23 cellular contexts compared by ENCODE assay signal in the genomic region with DNA sequence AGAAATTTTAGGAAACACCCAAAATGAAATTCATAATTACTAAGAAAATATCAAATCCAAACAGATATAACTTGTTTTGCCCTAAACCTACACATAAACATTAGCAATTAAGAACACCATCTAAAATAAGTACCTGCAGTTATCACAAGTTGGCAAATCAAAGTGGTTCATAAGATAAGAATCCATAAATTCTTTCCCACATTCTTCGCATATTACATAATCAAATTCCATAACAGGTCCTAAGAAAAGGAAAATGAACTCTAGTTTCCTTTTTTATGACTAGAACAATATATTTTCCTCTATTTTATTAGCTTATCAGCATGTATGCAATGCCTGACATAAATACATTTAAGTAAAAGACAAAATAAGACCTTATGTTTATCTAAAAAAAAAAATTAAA. TPM values are rescaled to one million over a fixed set of nuclear protein-coding genes. Genes with fewer than 3 reads are reported as not detected.
DNase-seq lines count a peak whose midpoint lies in the region; ATAC-seq and FAIRE-seq lines count a peak whose summit lies in the region.
"Had no signal": no experiment of that assay in that cellular context is flagged by ENCODE, and none has a peak within 500 bp of the region (broad histone marks: within the 10 kb centered on the region; RNA-seq: fewer than 3 reads in every experiment).

No MANE protein-coding gene starts in this region.

- peaks cover 6% of the 10 kb centered on the region for H3K36me3 ChIP-seq in ACC112 (ENCODE audit: insufficient read depth, low read length)

- H3K27me3 ChIP-seq in ACC112 (ENCODE audit: insufficient read depth, low read length), result no peaks in the 10 kb centered on the region
- H3K27me3 ChIP-seq: BLaER1 treated with 17β-estradiol and CSF1 and Interleukin-3, amounts not matched to agents 10 nM and 100 nM; gastrocnemius medialis; stomach had no signal

- ATAC-seq in sciatic nerve (no peak), GM18870 (IDR thresholded peaks at IDR 0.05; ENCODE audit: unreplicated experiment) (no peak)
- ATAC-seq: activated naive CD4-positive, alpha-beta T cell treated with anti-CD3 and anti-CD28 coated beads, Interleukin-2, amount 50 U/mL, for 72 hours; esophagus mucosa; gastrocnemius medialis had no signal

- no peak overlapping the region for H3K4me3 ChIP-seq in ACC112 (ENCODE audit: low read depth, low read length)
- H3K4me3 ChIP-seq: BLaER1 treated with 17β-estradiol and CSF1 and Interleukin-3, amounts not matched to agents 10 nM and 100 nM; gastrocnemius medialis; stomach had no signal

- intact Hi-C loops in sciatic nerve (cut with DNase I), result no loop called here

- FAIRE-seq in urothelium cell line (lab: Jason Lieb, UNC), result no peak
- FAIRE-seq: D721Med, kidney had no signal

- H3K27ac ChIP-seq in ACC112 (ENCODE audit: low read depth, low read length), result 0 out of 2 replicates have a peak overlapping the region, but pooled peaks have one; percentile 20
- H3K27ac ChIP-seq: BLaER1 treated with 17β-estradiol and CSF1 and Interleukin-3, amounts not matched to agents 10 nM and 100 nM; gastrocnemius medialis had no signal

- H3K4me1 ChIP-seq in ACC112 (ENCODE audit: control insufficient read depth, insufficient read depth, low read length, unreplicated experiment), result peaks cover 25% of the 10 kb centered on the region

- no peak overlapping the region for H2AFZ ChIP-seq in ACC112 (ENCODE audit: low read length, unreplicated experiment)

- H3K79me2 ChIP-seq in ACC112 (ENCODE audit: control insufficient read depth, insufficient read depth, low read length, unreplicated experiment), result peaks cover 18% of the 10 kb centered on the region

- DNase-seq in HT1080 (ENCODE audit: low read depth), result peak; percentile 17
- peak; percentile 26 for DNase-seq in SW480 (ENCODE audit: low spot score)
- peak; percentile 48 for DNase-seq in kidney glomerular epithelial cell (lab: John Stamatoyannopoulos, UW)
- DNase-seq in sciatic nerve (ENCODE audit: low spot score), result no peak
- no peak for DNase-seq in RKO (ENCODE audit: low spot score)
- no peak for DNase-seq in urothelium cell line (ENCODE audit: low spot score)
- DNase-seq: activated CD4-positive, alpha-beta T cell treated with anti-CD3 and anti-CD28 coated beads, Interleukin-2, amount 10 ng/mL, durations not matched to agents 7 days and 5 days; cerebellar nuclear complex; effector memory CD4-positive, alpha-beta T cell; gastrocnemius medialis; KG1; kidney; MV-4-11; NCI-H1694 treated with DMSO at 0.1 percent for 48 hours; NCI-H748 treated with DMSO at 0.1 percent for 48 hours; SHP77; stomach had no signal

RNA-seq across cellular contexts. Expression of a gene that starts 7.7 kb away (rescaled TPM):
- total RNA-seq in HT1080 (2014; rRNA removed; shearing (Covaris generic)), result 5.4 and 7.9 TPM in 2 replicates
- 6.4 and 6.6 TPM in 2 replicates for polyA plus RNA-seq in HT1080 (2015; cell fraction: cytosol; rRNA removed)
- polyA plus RNA-seq in HT1080 (2015; cell fraction: nucleus; rRNA removed), result 4.7 and 7.6 TPM in 2 replicates
- 21.0 TPM for total RNA-seq in sciatic nerve

RNA-seq across cellular contexts. Expression of a gene that starts 55.8 kb away (rescaled TPM):
- 49.2 and 52.9 TPM in 2 replicates for total RNA-seq in HT1080 (2014; rRNA removed; shearing (Covaris generic))
- 34.2 and 42.5 TPM in 2 replicates for polyA plus RNA-seq in HT1080 (2015; cell fraction: cytosol; rRNA removed)
- 85.7 and 89.9 TPM in 2 replicates for polyA plus RNA-seq in HT1080 (2015; cell fraction: nucleus; rRNA removed)
- 24.7 TPM for total RNA-seq in sciatic nerve

RNA-seq across cellular contexts. Expression of a gene that starts 56.2 kb away (rescaled TPM):
- 14.8 and 15.0 TPM in 2 replicates for total RNA-seq in HT1080 (2014; rRNA removed; shearing (Covaris generic))
- polyA plus RNA-seq in HT1080 (2015; cell fraction: cytosol; rRNA removed), result 12.5 and 13.7 TPM in 2 replicates
- polyA plus RNA-seq in HT1080 (2015; cell fraction: nucleus; rRNA removed), result 37.7 and 39.0 TPM in 2 replicates
- 29.4 TPM for total RNA-seq in sciatic nerve

Comparison
In these comparisons a context has a peak if more than half of its experiments do, and no peak if none do; other contexts are left out.
1. DNase-seq: peak in HT1080 (single experiment), SW480 (single experiment) and kidney glomerular epithelial cell (single experiment); none in sciatic nerve (single experiment), RKO (single experiment) and urothelium cell line (single experiment).